Comparison of ENCODE assay signal across 15 cellular contexts in the genomic region with DNA sequence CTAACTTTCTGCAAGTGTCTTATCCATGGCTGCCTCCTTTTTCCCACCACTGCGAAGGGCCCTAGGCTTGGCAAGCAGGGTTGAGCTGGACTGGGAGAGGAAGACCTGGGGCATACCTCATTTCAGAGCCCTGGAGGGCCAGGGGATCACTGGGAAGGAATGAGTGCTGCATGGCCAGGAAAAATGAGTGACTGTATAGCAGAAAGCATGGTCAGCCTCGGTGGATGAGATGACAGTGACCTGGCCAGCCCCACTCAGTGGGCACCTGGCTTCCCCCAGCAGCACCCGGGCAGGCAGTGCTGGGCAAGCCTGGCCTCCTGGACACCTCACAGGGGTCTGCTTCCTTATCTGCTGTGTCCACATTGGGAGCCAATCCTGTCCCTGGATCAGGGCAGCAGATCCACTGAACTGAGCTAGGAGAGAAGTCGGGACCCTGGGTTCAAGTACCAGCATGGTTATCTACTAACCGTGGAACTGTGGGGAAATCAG.
A peak's percentile ranks its signal among the peaks of the same experiment; 100 is the strongest.
DNase-seq lines count a peak whose midpoint lies in the region; ATAC-seq and TF ChIP-seq lines count a peak whose summit lies in the region.
"Had no signal": no experiment of that assay in that cellular context is flagged by ENCODE, and none has a peak within 500 bp of the region (broad histone marks: within the 10 kb centered on the region; RNA-seq: fewer than 3 reads in every experiment).

No MANE protein-coding gene starts in this region.

- no peak overlapping the region for H3K4me3 ChIP-seq in esophagus muscularis mucosa
- H3K4me3 ChIP-seq: SJSA1, smooth muscle cell had no signal

- peak overlapping the region; percentile 49 for H3K27ac Mint-ChIP-seq in activated naive CD4-positive, alpha-beta T cell treated with anti-CD3 and anti-CD28 coated beads, Interleukin-2, amount 10 ng/mL, durations not matched to agents 7 days and 5 days
- H3K27ac Mint-ChIP-seq in activated naive CD4-positive, alpha-beta T cell treated with anti-CD3 and anti-CD28 coated beads for 36 hours = no peak overlapping the region
- peak overlapping the region; percentile 85 for H3K27ac Mint-ChIP-seq in neural crest cell (ENCODE audit: unreplicated experiment)
- H3K27ac Mint-ChIP-seq: CD4-positive, alpha-beta T cell had no signal

- CTCF ChIA-PET in activated naive CD4-positive, alpha-beta T cell treated with anti-CD3 and anti-CD28 coated beads, Interleukin-2, amount 10 ng/mL, durations not matched to agents 7 days and 5 days (lab: Charles Lee) = interaction anchor here (1.0 kb wide), 1 partner anchor 130 kb away, joined by 3 read pairs; no protein-coding TSS in a partner anchor
- CTCF ChIA-PET in activated naive CD4-positive, alpha-beta T cell treated with anti-CD3 and anti-CD28 coated beads for 36 hours (lab: Charles Lee) = no interaction called here

- peaks cover 9% of the 10 kb centered on the region for H3K36me3 Mint-ChIP-seq in activated naive CD4-positive, alpha-beta T cell treated with anti-CD3 and anti-CD28 coated beads, Interleukin-2, amount 10 ng/mL, durations not matched to agents 7 days and 5 days
- no peaks in the 10 kb centered on the region for H3K36me3 Mint-ChIP-seq in activated naive CD4-positive, alpha-beta T cell treated with anti-CD3 and anti-CD28 coated beads for 36 hours (ENCODE audit: low read depth)
- no peaks in the 10 kb centered on the region for H3K36me3 Mint-ChIP-seq in neural crest cell (ENCODE audit: low read depth)

- TF ChIP-seq EP300 in esophagus muscularis mucosa (IDR thresholded peaks at IDR 0.05) = no peak

- H3K36me3 ChIP-seq in esophagus muscularis mucosa = no peaks in the 10 kb centered on the region
- H3K36me3 ChIP-seq: SJSA1 had no signal

- H3K27ac ChIP-seq in esophagus muscularis mucosa (replicated peaks in 1 of 4) = peak overlapping the region; percentile 64 to 80 (median 72)
- H3K27ac ChIP-seq in temporal lobe (ENCODE audit: low read depth, low read length) = peak overlapping the region; percentile 19
- H3K27ac ChIP-seq: SJSA1 had no signal

- TF ChIP-seq POLR2A in esophagus muscularis mucosa (IDR thresholded peaks at IDR 0.05; ENCODE audit: low read depth) = no peak

- no peak overlapping the region for H3K4me3 Mint-ChIP-seq in activated naive CD4-positive, alpha-beta T cell treated with anti-CD3 and anti-CD28 coated beads, Interleukin-2, amount 10 ng/mL, durations not matched to agents 7 days and 5 days
- no peak overlapping the region for H3K4me3 Mint-ChIP-seq in activated naive CD4-positive, alpha-beta T cell treated with anti-CD3 and anti-CD28 coated beads for 36 hours
- H3K4me3 Mint-ChIP-seq in neural crest cell = no peak overlapping the region
- H3K4me3 Mint-ChIP-seq: CD4-positive, alpha-beta T cell had no signal

- H3K4me1 ChIP-seq in esophagus muscularis mucosa = peaks cover 92 to 97% (median 94%) of the 10 kb centered on the region in 4 donors

- no peak for ATAC-seq in HG03460 (IDR thresholded peaks at IDR 0.05; ENCODE audit: unreplicated experiment)

- no peaks in the 10 kb centered on the region for H3K27me3 ChIP-seq in esophagus muscularis mucosa
- H3K27me3 ChIP-seq: SJSA1 had no signal

- no peak for DNase-seq in activated naive CD4-positive, alpha-beta T cell treated with anti-CD3 and anti-CD28 coated beads, Interleukin-2, amount 10 ng/mL, durations not matched to agents 7 days and 5 days
- DNase-seq in activated naive CD4-positive, alpha-beta T cell treated with anti-CD3 and anti-CD28 coated beads for 36 hours = no peak
- DNase-seq in esophagus muscularis mucosa (ENCODE audit: extremely low spot score) (no peak), neural crest cell (ENCODE audit: low read depth, low spot score) (no peak), OCI-M2 (lab: John Stamatoyannopoulos, UW; ENCODE audit: unreplicated experiment) (no peak), dedifferentiated amniotic fluid mesenchymal stem cell (ENCODE audit: extremely low spot score) (no peak)
- DNase-seq: activated T-cell treated with anti-CD3 and anti-CD28 coated beads, Interleukin-2, amount 50 U/mL, for 48 hours; CD4-positive, alpha-beta T cell; NCI-H2081 treated with DMSO at 0.1 percent for 48 hours; NCI-H524 treated with DMSO at 0.1 percent for 48 hours; OCI-M1 had no signal

- intact Hi-C loops in activated naive CD4-positive, alpha-beta T cell treated with anti-CD3 and anti-CD28 coated beads for 36 hours (cut with micrococcal nuclease) = no loop called here
- intact Hi-C loops in esophagus muscularis mucosa (cut with DNase I) = no loop called here

- H3K9me3 ChIP-seq in esophagus muscularis mucosa = no peaks in the 10 kb centered on the region
- H3K9me3 ChIP-seq: SJSA1 had no signal

- no peaks in the 10 kb centered on the region for H3K9me3 Mint-ChIP-seq in activated naive CD4-positive, alpha-beta T cell treated with anti-CD3 and anti-CD28 coated beads, Interleukin-2, amount 10 ng/mL, durations not matched to agents 7 days and 5 days
- H3K9me3 Mint-ChIP-seq in activated naive CD4-positive, alpha-beta T cell treated with anti-CD3 and anti-CD28 coated beads for 36 hours = no peaks in the 10 kb centered on the region
- H3K9me3 Mint-ChIP-seq in neural crest cell = no peaks in the 10 kb centered on the region
- H3K9me3 Mint-ChIP-seq: CD4-positive, alpha-beta T cell had no signal

- H3K27me3 Mint-ChIP-seq in activated naive CD4-positive, alpha-beta T cell treated with anti-CD3 and anti-CD28 coated beads, Interleukin-2, amount 10 ng/mL, durations not matched to agents 7 days and 5 days = peaks cover 15% of the 10 kb centered on the region
- H3K27me3 Mint-ChIP-seq in activated naive CD4-positive, alpha-beta T cell treated with anti-CD3 and anti-CD28 coated beads for 36 hours (ENCODE audit: low read depth) = no peaks in the 10 kb centered on the region
- H3K27me3 Mint-ChIP-seq in neural crest cell (ENCODE audit: low read depth) = no peaks in the 10 kb centered on the region
- H3K27me3 Mint-ChIP-seq: CD4-positive, alpha-beta T cell had no signal

- peaks cover 33% of the 10 kb centered on the region for H3K4me1 Mint-ChIP-seq in activated naive CD4-positive, alpha-beta T cell treated with anti-CD3 and anti-CD28 coated beads, Interleukin-2, amount 10 ng/mL, durations not matched to agents 7 days and 5 days
- peaks cover 9% of the 10 kb centered on the region for H3K4me1 Mint-ChIP-seq in activated naive CD4-positive, alpha-beta T cell treated with anti-CD3 and anti-CD28 coated beads for 36 hours (ENCODE audit: low read depth)
- peaks cover 89% of the 10 kb centered on the region for H3K4me1 Mint-ChIP-seq in neural crest cell

- TF ChIP-seq CTCF in esophagus muscularis mucosa (IDR thresholded peaks at IDR 0.05) (no peak), neural crest cell (conservative IDR thresholded peaks at IDR 0.05) (no peak)

- 82% methylated on average over 4 of the region's 5 CpGs for WGBS in esophagus muscularis mucosa
